Comparison of ENCODE assay signal across 8 cellular contexts in the genomic region with DNA sequence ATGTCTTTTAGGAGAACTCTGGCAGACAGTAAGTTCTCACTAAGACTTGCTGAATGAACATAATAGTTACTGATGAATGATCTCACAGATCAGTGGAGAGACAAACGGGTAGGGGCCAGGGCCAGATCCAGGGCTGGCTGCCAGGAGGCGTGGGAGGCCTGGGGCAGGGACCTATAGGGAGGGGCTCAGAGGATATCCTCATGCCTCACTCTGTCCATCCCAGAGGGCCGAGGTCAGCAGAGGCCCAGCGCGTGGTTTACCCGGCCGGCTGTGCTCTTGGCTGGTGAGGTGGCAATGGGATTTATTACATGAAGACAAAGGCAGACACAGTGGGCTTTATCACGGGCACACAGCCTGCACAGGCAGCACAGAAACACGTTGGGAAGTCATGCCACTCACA.
DNase-seq lines count a peak whose midpoint lies in the region; ATAC-seq, FAIRE-seq and TF ChIP-seq lines count a peak whose summit lies in the region.

No MANE protein-coding gene starts in this region.

- TF ChIP-seq POLR2A in H54 (IDR thresholded peaks at IDR 0.05; ENCODE audit: low read depth, low read length) = no peak

- FAIRE-seq in H54 (lab: Jason Lieb, UNC) = no peak

- peaks cover 85% of the 10 kb centered on the region for H3K4me1 ChIP-seq in adipocyte (ENCODE audit: control insufficient read depth, insufficient read depth, low read length)
- H3K4me1 ChIP-seq in heart right ventricle = peaks cover 43 to 98% (median 87%) of the 10 kb centered on the region in 9 donors
- H3K4me1 ChIP-seq in skeletal muscle satellite cell (ENCODE audit: control insufficient read depth, insufficient read depth, low read length) = peaks cover 65% of the 10 kb centered on the region

- H3K27ac Mint-ChIP-seq in CD4-positive, alpha-beta T cell = no peak overlapping the region

- H3K27me3 ChIP-seq in adipocyte (replicated peaks; ENCODE audit: control insufficient read depth, insufficient read depth, low read length) (no peaks in the 10 kb centered on the region), heart right ventricle (no peaks in the 10 kb centered on the region), skeletal muscle satellite cell (ENCODE audit: control insufficient read depth, insufficient read depth, low read length) (no peaks in the 10 kb centered on the region)
- H3K27me3 ChIP-seq in CD4-positive, alpha-beta T cell (ENCODE audit: control insufficient read depth, insufficient read depth, low read length) = no peaks in the 10 kb centered on the region

- no peak for TF ChIP-seq CTCF in heart right ventricle (IDR thresholded peaks at IDR 0.05)
- TF ChIP-seq CTCF in omental fat pad (IDR thresholded peaks at IDR 0.05) = no peak
- TF ChIP-seq CTCF in CD4-positive, alpha-beta T cell (IDR thresholded peaks at IDR 0.05) = no peak

- H3K9ac ChIP-seq in adipocyte (ENCODE audit: low read length) (peak overlapping the region; percentile 70), skeletal muscle satellite cell (ENCODE audit: low read depth, low read length) (peak overlapping the region; percentile 33)

- no peaks in the 10 kb centered on the region for H3K27me3 Mint-ChIP-seq in CD4-positive, alpha-beta T cell

- no peaks in the 10 kb centered on the region for H3K9me3 ChIP-seq in adipocyte (ENCODE audit: control insufficient read depth, low read length)
- H3K9me3 ChIP-seq in heart right ventricle = no peaks in the 10 kb centered on the region
- H3K9me3 ChIP-seq in skeletal muscle satellite cell (replicated peaks; ENCODE audit: low read length) = no peaks in the 10 kb centered on the region
- H3K9me3 ChIP-seq in CD4-positive, alpha-beta T cell (ENCODE audit: control insufficient read depth, low read length) = no peaks in the 10 kb centered on the region

- H3K4me3 Mint-ChIP-seq in CD4-positive, alpha-beta T cell = no peak overlapping the region

- H3K36me3 ChIP-seq in adipocyte (ENCODE audit: control insufficient read depth, insufficient read depth, low read length, severe bottlenecking) = no peaks in the 10 kb centered on the region
- H3K36me3 ChIP-seq in heart right ventricle = peaks cover 0 to 3% (median 0%) of the 10 kb centered on the region in 9 donors
- no peaks in the 10 kb centered on the region for H3K36me3 ChIP-seq in skeletal muscle satellite cell (ENCODE audit: insufficient read depth, low read length)

- POLR2A ChIA-PET in CD4-positive, alpha-beta T cell (lab: Charles Lee) = no interaction called here

- H3K27ac ChIP-seq in heart right ventricle = peak overlapping the region in 8 of 10 donors; percentile 59 to 83 (median 72)
- H3K27ac ChIP-seq in CD4-positive, alpha-beta T cell (ENCODE audit: low read depth, low read length) = no peak overlapping the region

- CTCF ChIA-PET in CD4-positive, alpha-beta T cell (lab: Charles Lee) = no interaction called here

- H3K4me2 ChIP-seq in skeletal muscle satellite cell (ENCODE audit: low read length) = peak overlapping the region; percentile 20

- H3K4me1 Mint-ChIP-seq in CD4-positive, alpha-beta T cell (ENCODE audit: low read depth) = peaks cover 5% of the 10 kb centered on the region

- peak in 4 of 8 donors; percentile 7 to 18 (median 12) for ATAC-seq in heart right ventricle
- ATAC-seq in omental fat pad (ENCODE audit: low FRiP score) = no peak
- ATAC-seq in CD4-positive, alpha-beta T cell (ENCODE audit: poor library complexity) = no peak

- intact Hi-C loops in heart right ventricle (cut with DNase I) = no loop called here
- intact Hi-C loops in CD4-positive, alpha-beta T cell (cut with DNase I, micrococcal nuclease) = no loop called here

- H3K4me3 ChIP-seq in adipocyte (ENCODE audit: low read length) (no peak overlapping the region), heart right ventricle (no peak overlapping the region), skeletal muscle satellite cell (ENCODE audit: low read length) (peak overlapping the region; percentile 9)

- H3K36me3 Mint-ChIP-seq in CD4-positive, alpha-beta T cell (ENCODE audit: low read depth) = no peaks in the 10 kb centered on the region

- H3K9me3 Mint-ChIP-seq in CD4-positive, alpha-beta T cell = no peaks in the 10 kb centered on the region

- 34 to 38% methylated on average over 9 of the region's 9 CpGs for WGBS in heart right ventricle, 2 donors

- DNase-seq in H54 (ENCODE audit: insufficient read length, low spot score) (peak; percentile 64), adipocyte (ENCODE audit: low read depth) (peak; percentile 34), heart right ventricle (peak in 1 of 2 donors; percentile 52), omental fat pad (ENCODE audit: low spot score) (no peak), NCI-H446 (lab: John Stamatoyannopoulos, UW) (no peak)
- no peak for DNase-seq in activated naive CD4-positive, alpha-beta T cell treated with Interleukin-2 at 50 U/mL for 16 hours
- DNase-seq in CD4-positive, alpha-beta T cell = no peak

Comparison
In these comparisons a context has a peak if more than half of its experiments do, and no peak if none do; other contexts are left out.
1. DNase-seq: peak in H54 (single experiment) and adipocyte (single experiment); none in omental fat pad (single experiment), NCI-H446 (0 of 2), activated naive CD4-positive, alpha-beta T cell treated with Interleukin-2 at 50 U/mL for 16 hours (single experiment) and CD4-positive, alpha-beta T cell (0 of 10).